In genomic region chr11:105960252-105961245, GRCh38 we compare ENCODE assay signal across 13 cellular contexts.
DNase-seq lines count a peak whose midpoint lies in the region; ATAC-seq and TF ChIP-seq lines count a peak whose summit lies in the region.
"Had no signal": no experiment of that assay in that cellular context is flagged by ENCODE, and none has a peak within 500 bp of the region (broad histone marks: within the 10 kb centered on the region; RNA-seq: fewer than 3 reads in every experiment).

No MANE protein-coding gene starts in this region.

- no peak overlapping the region for H3K27ac ChIP-seq in heart left ventricle
- H3K27ac ChIP-seq in endodermal cell (ENCODE audit: low read depth, low read length), result no peak overlapping the region
- H3K27ac ChIP-seq: HL-60, upper lobe of right lung had no signal

- 81 to 89% (median 82%) methylated on average over 18 to 22 of the region's 22 CpGs for WGBS in heart left ventricle, 4 donors
- WGBS in endodermal cell (ENCODE audit: insufficient coverage in 1 of 2, insufficient read length in 1 of 2), 2 experiments, result 89 to 98% methylated on average over 8 to 21 of the region's 22 CpGs

- H3K9me3 ChIP-seq in heart left ventricle, result peaks cover 0 to 5% (median 0%) of the 10 kb centered on the region in 12 donors
- H3K9me3 ChIP-seq in endodermal cell (ENCODE audit: control insufficient read depth, low read length), result no peaks in the 10 kb centered on the region
- H3K9me3 ChIP-seq: upper lobe of right lung had no signal

- no peaks in the 10 kb centered on the region for H3K27me3 ChIP-seq in heart left ventricle
- no peaks in the 10 kb centered on the region for H3K27me3 ChIP-seq in endodermal cell (ENCODE audit: control insufficient read depth, insufficient read depth, low read length, poor library complexity, severe bottlenecking)
- H3K27me3 ChIP-seq: upper lobe of right lung had no signal

- TF ChIP-seq CTCF in heart left ventricle (IDR thresholded peaks at IDR 0.05) (no peak), endodermal cell (conservative IDR thresholded peaks at IDR 0.05) (no peak)

- intact Hi-C loops in heart left ventricle (cut with DNase I), result no loop called here
- intact Hi-C loops in left cardiac atrium (cut with DNase I), result no loop called here

- no peaks in the 10 kb centered on the region for H3K36me3 ChIP-seq in heart left ventricle
- H3K36me3 ChIP-seq in endodermal cell (ENCODE audit: control insufficient read depth, insufficient read depth, low read length), result no peaks in the 10 kb centered on the region
- H3K36me3 ChIP-seq: upper lobe of right lung had no signal

- no peaks in the 10 kb centered on the region for H3K36me3 Mint-ChIP-seq in endodermal cell (ENCODE audit: low read depth)

- H3K4me1 Mint-ChIP-seq in endodermal cell, result no peaks in the 10 kb centered on the region

- ATAC-seq in heart left ventricle, result no peak
- no peak for ATAC-seq in left cardiac atrium
- no peak for ATAC-seq in HG02884 (IDR thresholded peaks at IDR 0.05; ENCODE audit: unreplicated experiment)
- ATAC-seq: upper lobe of right lung had no signal

- H3K4me1 ChIP-seq in heart left ventricle (no peaks in the 10 kb centered on the region), endodermal cell (ENCODE audit: control insufficient read depth, insufficient read depth, low read length) (no peaks in the 10 kb centered on the region)
- H3K4me1 ChIP-seq: upper lobe of right lung had no signal

- no peak overlapping the region for H3K4me3 Mint-ChIP-seq in endodermal cell
- H3K4me3 Mint-ChIP-seq: activated CD4-positive, alpha-beta memory T cell treated with anti-CD3 and anti-CD28 coated beads for 36 hours had no signal

- no peak overlapping the region for H3K9ac ChIP-seq in endodermal cell (ENCODE audit: extremely low read depth, low read length, poor library complexity, severe bottlenecking)

- no peak overlapping the region for H3K4me3 ChIP-seq in heart left ventricle
- H3K4me3 ChIP-seq in endodermal cell (ENCODE audit: low read length), result no peak overlapping the region
- H3K4me3 ChIP-seq: upper lobe of right lung had no signal

- H3K9me3 Mint-ChIP-seq in endodermal cell, result peaks cover 14% of the 10 kb centered on the region

- peak overlapping the region; percentile 75 for H3K27ac Mint-ChIP-seq in endodermal cell
- H3K27ac Mint-ChIP-seq: activated CD4-positive, alpha-beta memory T cell treated with anti-CD3 and anti-CD28 coated beads for 36 hours had no signal

- DNase-seq in heart left ventricle, result peak in 3 of 5 donors; percentile 5 to 38 (median 32)
- DNase-seq in left cardiac atrium, result no peak
- DNase-seq in NCI-H2227 treated with DMSO at 0.1 percent for 48 hours (lab: John Stamatoyannopoulos, UW), result peak; percentile 64
- DNase-seq in endodermal cell, result peak; percentile 85
- no peak for DNase-seq in activated CD8-positive, alpha-beta memory T cell treated with anti-CD3 and anti-CD28 coated beads for 24 hours
- no peak for DNase-seq in central memory CD4-positive, alpha-beta T cell
- DNase-seq in NCI-H446 treated with DMSO at 0.1 percent for 48 hours (lab: John Stamatoyannopoulos, UW), result no peak
- DNase-seq: activated CD4-positive, alpha-beta memory T cell treated with anti-CD3 and anti-CD28 coated beads for 36 hours; activated effector memory CD4-positive, alpha-beta T cell treated with anti-CD3 and anti-CD28 coated beads, Interleukin-2, amount 50 U/mL, for 16 hours; stimulated activated CD4-positive, alpha-beta T cell treated with anti-CD3 and anti-CD28 coated beads, Interleukin-1b, Interleukin-23, amount 100 ng/mL, for 48 hours; upper lobe of right lung had no signal

- H3K27me3 Mint-ChIP-seq in endodermal cell (ENCODE audit: insufficient read depth), result no peaks in the 10 kb centered on the region

- TF ChIP-seq POLR2A in heart left ventricle (IDR thresholded peaks at IDR 0.05), result no peak

Comparison
In these comparisons a context has a peak if more than half of its experiments do, and no peak if none do; other contexts are left out.
1. DNase-seq: peak in heart left ventricle (3 of 5), NCI-H2227 treated with DMSO at 0.1 percent for 48 hours (single experiment) and endodermal cell (single experiment); none in left cardiac atrium (single experiment), activated CD8-positive, alpha-beta memory T cell treated with anti-CD3 and anti-CD28 coated beads for 24 hours (single experiment), central memory CD4-positive, alpha-beta T cell (single experiment) and NCI-H446 treated with DMSO at 0.1 percent for 48 hours (single experiment).